ENCODE assay signal across 36 cellular contexts in genomic region chr1:226447932-226448670, GRCh38. TPM values are rescaled to one million over a fixed set of nuclear protein-coding genes. Genes with fewer than 3 reads are reported as not detected.
DNase-seq lines count a peak whose midpoint lies in the region; ATAC-seq, FAIRE-seq and TF ChIP-seq lines count a peak whose summit lies in the region.
"Had no signal": no experiment of that assay in that cellular context is flagged by ENCODE, and none has a peak within 500 bp of the region (broad histone marks: within the 10 kb centered on the region; RNA-seq: fewer than 3 reads in every experiment).

No MANE protein-coding gene starts in this region.

- no peaks in the 10 kb centered on the region for H3K36me3 ChIP-seq in HCT116 (ENCODE audit: control insufficient read depth in 1 of 2, insufficient read depth in 2 of 2, low read length in 2 of 2)
- H3K36me3 ChIP-seq: gastroesophageal sphincter, pancreas, SJCRH30, suprapubic skin, upper lobe of right lung, WERI-Rb-1 had no signal

- no peaks in the 10 kb centered on the region for H3K27me3 ChIP-seq in HCT116 (ENCODE audit: insufficient read depth, low read length)
- H3K27me3 ChIP-seq: pancreas, upper lobe of right lung had no signal

- H3K9me2 ChIP-seq in HCT116 (ENCODE audit: insufficient read depth), result no peaks in the 10 kb centered on the region

- H4K20me1 ChIP-seq in HCT116 (ENCODE audit: insufficient read depth), result no peaks in the 10 kb centered on the region

- FAIRE-seq in GM12892 (lab: Jason Lieb, UNC), result no peak
- FAIRE-seq: D721Med, H54, pancreas, RCC 7860, small intestine had no signal

- peaks cover 11 to 35% of the 10 kb centered on the region in 2 experiments for H3K4me1 ChIP-seq in HCT116 (ENCODE audit: control insufficient read depth in 1 of 2, insufficient read depth in 2 of 2, low read length in 2 of 2)
- H3K4me1 ChIP-seq: gastroesophageal sphincter, pancreas, SJCRH30, suprapubic skin, upper lobe of right lung had no signal

- peak overlapping the region; percentile 22; the same call in 1 of the 2 replicates for H3K4me2 ChIP-seq in HCT116 (ENCODE audit: low read length)

- ATAC-seq in HCT116, result no peak
- no peak for ATAC-seq in GM19397 (IDR thresholded peaks at IDR 0.05; ENCODE audit: unreplicated experiment)
- ATAC-seq: activated naive CD4-positive, alpha-beta T cell treated with anti-CD3 and anti-CD28 coated beads, Interleukin-2, amount 50 U/mL, for 72 hours; gastroesophageal sphincter; pancreas; stimulated activated naive B cell treated with anti-CD40 and anti-IgM and Interleukin-4, amounts not matched to agents 10 μg/mL and 1 μg/mL and 100 μg/mL, for 72 hours; upper lobe of right lung had no signal

- CTCF ChIA-PET in HCT116 (lab: Charles Lee), result interaction anchor here (1.4 kb wide), 1 partner anchor 13 kb away, joined by 3 read pairs; no protein-coding TSS in a partner anchor

- TF ChIP-seq POLR2A in HCT116 (IDR thresholded peaks at IDR 0.05; ENCODE audit: borderline replicate concordance, extremely low read depth, insufficient read depth, insufficient read length) (no peak), GM12892 (IDR thresholded peaks at IDR 0.05; ENCODE audit: low read depth, low read length) (no peak)

- RAD21 ChIA-PET in HCT116 (lab: Charles Lee; ENCODE audit: low non-redundant PET in 1 of 2, low total read pairs in 2 of 2, uncharacterized antibody in 2 of 2, unreplicated experiment in 2 of 2), result no interaction called here

- TF ChIP-seq RAD21 in HCT116 (IDR thresholded peaks at IDR 0.05; ENCODE audit: low read depth), result no peak

- no TSS peak for BruUV-seq in HCT116 (replicated peaks; lab: Mats Ljungman, UMichigan)

- no peak overlapping the region for H2AFZ ChIP-seq in HCT116 (ENCODE audit: low read depth, low read length, poor library complexity, severe bottlenecking)

- TF ChIP-seq CTCF in AG09309 (IDR thresholded peaks at IDR 0.05; ENCODE audit: control insufficient read depth, insufficient read depth, low read depth, low read length, missing control alignments) (no peak), HCT116 (IDR thresholded peaks at IDR 0.05 in 2 of 3, conservative IDR thresholded peaks at IDR 0.05 in 1 of 3; ENCODE audit: borderline replicate concordance in 1 of 3, insufficient read depth in 1 of 3, low read depth in 2 of 3, low read length in 2 of 3) (no peak)

- DNase-seq in AG09309 (ENCODE audit: low read depth), result peak; percentile 24
- no peak for DNase-seq in HCT116 (ENCODE audit: low read depth, low spot score)
- DNase-seq in amniotic epithelial cell (ENCODE audit: low read depth), result peak; percentile 77
- DNase-seq in iris pigment epithelial cell (ENCODE audit: low read depth), result peak; percentile 78
- DNase-seq in activated CD4-positive, CD25-positive, alpha-beta regulatory T cell treated with anti-CD3 and anti-CD28 coated beads, Interleukin-2, amount 50 U/mL, for 72 hours, result no peak
- DNase-seq in GM12892 (ENCODE audit: insufficient read length), result no peak
- DNase-seq in head of caudate nucleus, result no peak
- DNase-seq: activated CD4-positive, alpha-beta T cell treated with anti-CD3 and anti-CD28 coated beads, Interleukin-2, amount 10 ng/mL, durations not matched to agents 24 days and 14 days; activated CD8-positive, alpha-beta memory T cell treated with anti-CD3 and anti-CD28 coated beads for 24 hours; activated effector memory CD4-positive, alpha-beta T cell treated with Interleukin-2 at 50 U/mL for 16 hours; activated T-cell treated with anti-CD3 and anti-CD28 coated beads, Interleukin-2, amount 50 U/mL, for 1 hour; CD4-positive, alpha-beta T cell; central memory CD4-positive, alpha-beta T cell; dermis blood vessel endothelial cell; DND-41; hypothalamus; NCI-H1436; NCI-H2081 treated with DMSO at 0.1 percent for 48 hours; NCI-H345; nephron progenitor cell; pancreas; retina; SJCRH30; small intestine; stimulated activated naive B cell treated with anti-CD40 and anti-IgM and Interleukin-4, amounts not matched to agents 10 μg/mL and 1 μg/mL and 100 μg/mL, for 72 hours; SW 1271; upper lobe of right lung; WERI-Rb-1 had no signal

- intact Hi-C loops in HCT116 (cut with micrococcal nuclease) (no loop called here), head of caudate nucleus (cut with DNase I) (no loop called here)

- no peaks in the 10 kb centered on the region for H3K9me3 ChIP-seq in HCT116 (ENCODE audit: control insufficient read depth in 1 of 2, insufficient read depth in 1 of 2, low read depth in 1 of 2, low read length in 2 of 2)
- H3K9me3 ChIP-seq: gastroesophageal sphincter, pancreas, SJCRH30, suprapubic skin, upper lobe of right lung had no signal

- H3K79me2 ChIP-seq in HCT116 (ENCODE audit: insufficient read depth, low read length), result no peaks in the 10 kb centered on the region

- H3K9ac ChIP-seq in HCT116 (ENCODE audit: low read length), result no peak overlapping the region

- H3K27ac ChIP-seq in HCT116 (ENCODE audit: low read depth, low read length), result no peak overlapping the region
- H3K27ac ChIP-seq: gastroesophageal sphincter, HL-60, pancreas, SJCRH30, suprapubic skin, upper lobe of right lung, WERI-Rb-1 had no signal

- H3K4me3 ChIP-seq in AG09309 (ENCODE audit: control insufficient read depth, low read depth, low read length) (no peak overlapping the region), HCT116 (replicated peaks in 1 of 2; ENCODE audit: low read depth in 1 of 2, low read length in 2 of 2) (no peak overlapping the region)
- H3K4me3 ChIP-seq: gastroesophageal sphincter, pancreas, SJCRH30, suprapubic skin, upper lobe of right lung had no signal

- POLR2A ChIA-PET in HCT116 (lab: Charles Lee), result no interaction called here

TF ChIP-seq in HCT116, 20 proteins besides CTCF, POLR2A, EP300 and RAD21:
- TF ChIP-seq JUND (IDR thresholded peaks at IDR 0.05) (no peak), ZFX (IDR thresholded peaks at IDR 0.05) (no peak), REST (IDR thresholded peaks at IDR 0.05; ENCODE audit: low read depth) (no peak), SRF (IDR thresholded peaks at IDR 0.05; ENCODE audit: low read depth) (no peak), ZBTB33 (IDR thresholded peaks at IDR 0.05; ENCODE audit: extremely low read depth, insufficient replicate concordance, low read length) (no peak), EGR1 (IDR thresholded peaks at IDR 0.05; ENCODE audit: low read depth) (no peak), FOSL1 (IDR thresholded peaks at IDR 0.05; ENCODE audit: low read depth) (no peak), ELF1 (IDR thresholded peaks at IDR 0.05; ENCODE audit: borderline replicate concordance, low read depth) (no peak), SP1 (IDR thresholded peaks at IDR 0.05; ENCODE audit: low read depth) (no peak), MAX (IDR thresholded peaks at IDR 0.05) (no peak), EZH2phosphoT487 (IDR thresholded peaks at IDR 0.05; ENCODE audit: borderline replicate concordance) (no peak), SIN3A (IDR thresholded peaks at IDR 0.05; ENCODE audit: low read depth) (no peak), TCF7L2 (IDR thresholded peaks at IDR 0.05; ENCODE audit: borderline replicate concordance, extremely low read depth, insufficient read depth, insufficient read length) (no peak)

RNA-seq across cellular contexts. Expression of gene PARP1, which starts 40.2 kb away (rescaled TPM):
- total RNA-seq in HCT116 (2021; ENCODE audit: unreplicated experiment), result 213 TPM
- polyA plus RNA-seq in HCT116 (2012), result 117 and 142 TPM in 2 replicates
- 146 TPM for polyA plus RNA-seq in GM12892 (2012; ENCODE audit: missing spikeins)

Comparison
In these comparisons a context has a peak if more than half of its experiments do, and no peak if none do; other contexts are left out.
1. DNase-seq: peak in AG09309 (single experiment), amniotic epithelial cell (single experiment) and iris pigment epithelial cell (single experiment); none in HCT116 (single experiment), activated CD4-positive, CD25-positive, alpha-beta regulatory T cell treated with anti-CD3 and anti-CD28 coated beads, Interleukin-2, amount 50 U/mL, for 72 hours (single experiment), GM12892 (single experiment) and head of caudate nucleus (0 of 42).